33 cellular contexts compared by ENCODE assay signal in genomic region chr15:66057089-66057488, GRCh38.
"Had no signal": no experiment of that assay in that cellular context is flagged by ENCODE, and none has a peak within 500 bp of the region (broad histone marks: within the 10 kb centered on the region; RNA-seq: fewer than 3 reads in every experiment).

No MANE protein-coding gene starts in this region.

- H3K36me3 ChIP-seq: adrenal gland, colonic mucosa, esophagus squamous epithelium, gastroesophageal sphincter, WERI-Rb-1 had no signal

- DNase-seq: activated CD4-positive, alpha-beta memory T cell treated with anti-CD3 and anti-CD28 coated beads for 36 hours; activated CD4-positive, alpha-beta T cell treated with anti-CD3 and anti-CD28 coated beads for 36 hours; activated CD4-positive, alpha-beta T cell treated with anti-CD3 and anti-CD28 coated beads, Interleukin-2, amount 10 ng/mL, durations not matched to agents 24 days and 14 days; activated CD4-positive, CD25-positive, alpha-beta regulatory T cell; activated CD4-positive, CD25-positive, alpha-beta regulatory T cell treated with anti-CD3 and anti-CD28 coated beads, Interleukin-2, amount 50 U/mL, for 72 hours; activated CD8-positive, alpha-beta memory T cell treated with anti-CD3 and anti-CD28 coated beads, Interleukin-2, amount 10 ng/mL, durations not matched to agents 7 days and 5 days; activated CD8-positive, alpha-beta memory T cell treated with anti-CD3 and anti-CD28 coated beads, Interleukin-2, amount 50 U/mL, for 4 hours; activated CD8-positive, alpha-beta T cell treated with anti-CD3 and anti-CD28 coated beads, Interleukin-2, amount 10 ng/mL, durations not matched to agents 7 days and 5 days; activated effector memory CD4-positive, alpha-beta T cell treated with anti-CD3 and anti-CD28 coated beads, Interleukin-2, amount 50 U/mL, for 16 hours; activated naive CD4-positive, alpha-beta T cell treated with anti-CD3 and anti-CD28 coated beads for 36 hours; activated naive CD8-positive, alpha-beta T cell treated with anti-CD3 and anti-CD28 coated beads for 36 hours; activated naive CD8-positive, alpha-beta T cell treated with anti-CD3 and anti-CD28 coated beads, Interleukin-2, amount 50 U/mL, for 24 hours; activated T-cell treated with anti-CD3 and anti-CD28 coated beads, Interleukin-2, amount 50 U/mL, for 1 hour; activated T-cell treated with anti-CD3 and anti-CD28 coated beads, Interleukin-2, amount 50 U/mL, for 48 hours; adrenal gland; amygdala; aorta; body of pancreas; caudate nucleus; colonic mucosa; effector CD8-positive, alpha-beta T cell; esophagus squamous epithelium; foreskin melanocyte; T-helper 1 cell; T-helper 17 cell; T1000; WERI-Rb-1 had no signal

- H3K9me3 Mint-ChIP-seq: activated CD4-positive, alpha-beta memory T cell treated with anti-CD3 and anti-CD28 coated beads for 36 hours; activated CD4-positive, alpha-beta T cell treated with anti-CD3 and anti-CD28 coated beads, Interleukin-2, amount 10 ng/mL, durations not matched to agents 24 days and 14 days; activated naive CD4-positive, alpha-beta T cell treated with anti-CD3 and anti-CD28 coated beads for 36 hours; activated naive CD4-positive, alpha-beta T cell treated with anti-CD3 and anti-CD28 coated beads, Interleukin-2, amount 50 U/mL, for 24 hours; activated naive CD8-positive, alpha-beta T cell treated with anti-CD3 and anti-CD28 coated beads for 36 hours; activated naive CD8-positive, alpha-beta T cell treated with anti-CD3 and anti-CD28 coated beads, Interleukin-2, amount 50 U/mL, for 24 hours; activated T-helper 1 cell treated with anti-CD3 and anti-CD28 coated beads, Interleukin-12 subunit alpha, Interleukin-12 subunit beta, Interleukin-2, Interleukin-4 antibody, amounts not matched to agents 30 ng/mL and 10 ng/mL and 1 ng/mL, durations not matched to agents 14 hours and 24 hours and 36 hours; activated T-helper 2 cell treated with anti-CD3 and anti-CD28 coated beads, Interferon-gamma antibody, Interleukin-2, Interleukin-4, amounts not matched to agents 10 μg/mL and 5 μg/mL and 100 μg/mL, durations not matched to agents 14 hours and 24 hours and 36 hours; T-helper 2 cell treated with Interferon-gamma antibody and Interleukin-4, amounts not matched to agents 5 μg/mL and 100 μg/mL, for 36 hours had no signal

- H3K27me3 ChIP-seq: adrenal gland, body of pancreas, colonic mucosa had no signal

- H3K4me1 Mint-ChIP-seq: activated CD4-positive, alpha-beta T cell treated with anti-CD3 and anti-CD28 coated beads for 36 hours; activated CD4-positive, alpha-beta T cell treated with anti-CD3 and anti-CD28 coated beads, Interleukin-2, amount 10 ng/mL, durations not matched to agents 24 days and 14 days; activated CD8-positive, alpha-beta memory T cell treated with anti-CD3 and anti-CD28 coated beads, Interleukin-2, amount 10 ng/mL, durations not matched to agents 7 days and 5 days; activated naive CD4-positive, alpha-beta T cell treated with anti-CD3 and anti-CD28 coated beads, Interleukin-2, amount 50 U/mL, for 24 hours; activated naive CD8-positive, alpha-beta T cell treated with anti-CD3 and anti-CD28 coated beads for 36 hours; activated naive CD8-positive, alpha-beta T cell treated with anti-CD3 and anti-CD28 coated beads, Interleukin-2, amount 50 U/mL, for 24 hours; T-helper 17 cell had no signal

- H3K36me3 Mint-ChIP-seq: activated CD4-positive, alpha-beta memory T cell treated with anti-CD3 and anti-CD28 coated beads for 36 hours; activated CD8-positive, alpha-beta memory T cell treated with anti-CD3 and anti-CD28 coated beads, Interleukin-2, amount 10 ng/mL, durations not matched to agents 7 days and 5 days; activated naive CD4-positive, alpha-beta T cell treated with anti-CD3 and anti-CD28 coated beads, Interleukin-2, amount 50 U/mL, for 24 hours; activated naive CD8-positive, alpha-beta T cell treated with anti-CD3 and anti-CD28 coated beads for 36 hours had no signal

- H3K27ac Mint-ChIP-seq: activated CD4-positive, alpha-beta memory T cell treated with anti-CD3 and anti-CD28 coated beads for 36 hours; activated CD4-positive, alpha-beta T cell treated with anti-CD3 and anti-CD28 coated beads for 36 hours; activated CD4-positive, alpha-beta T cell treated with anti-CD3 and anti-CD28 coated beads, Interleukin-2, amount 10 ng/mL, durations not matched to agents 24 days and 14 days; activated CD8-positive, alpha-beta memory T cell treated with anti-CD3 and anti-CD28 coated beads, Interleukin-2, amount 10 ng/mL, durations not matched to agents 7 days and 5 days; activated CD8-positive, alpha-beta T cell treated with anti-CD3 and anti-CD28 coated beads, Interleukin-2, amount 10 ng/mL, durations not matched to agents 7 days and 5 days; activated naive CD4-positive, alpha-beta T cell treated with anti-CD3 and anti-CD28 coated beads for 36 hours; activated naive CD4-positive, alpha-beta T cell treated with anti-CD3 and anti-CD28 coated beads, Interleukin-2, amount 50 U/mL, for 24 hours; activated naive CD8-positive, alpha-beta T cell treated with anti-CD3 and anti-CD28 coated beads for 36 hours; activated naive CD8-positive, alpha-beta T cell treated with anti-CD3 and anti-CD28 coated beads, Interleukin-2, amount 50 U/mL, for 24 hours; activated T-helper 1 cell treated with anti-CD3 and anti-CD28 coated beads, Interleukin-12 subunit alpha, Interleukin-12 subunit beta, Interleukin-2, Interleukin-4 antibody, amounts not matched to agents 30 ng/mL and 10 ng/mL and 1 ng/mL, durations not matched to agents 14 hours and 24 hours and 36 hours; activated T-helper 2 cell treated with anti-CD3 and anti-CD28 coated beads, Interferon-gamma antibody, Interleukin-2, Interleukin-4, amounts not matched to agents 10 μg/mL and 5 μg/mL and 100 μg/mL, durations not matched to agents 14 hours and 24 hours and 36 hours; T-helper 17 cell; T-helper 2 cell treated with Interferon-gamma antibody and Interleukin-4, amounts not matched to agents 5 μg/mL and 100 μg/mL, for 36 hours had no signal

- H3K4me3 Mint-ChIP-seq: activated CD4-positive, alpha-beta memory T cell treated with anti-CD3 and anti-CD28 coated beads for 36 hours; activated CD4-positive, alpha-beta T cell treated with anti-CD3 and anti-CD28 coated beads for 36 hours; activated CD4-positive, alpha-beta T cell treated with anti-CD3 and anti-CD28 coated beads, Interleukin-2, amount 10 ng/mL, durations not matched to agents 24 days and 14 days; activated CD8-positive, alpha-beta memory T cell treated with anti-CD3 and anti-CD28 coated beads, Interleukin-2, amount 10 ng/mL, durations not matched to agents 7 days and 5 days; activated CD8-positive, alpha-beta T cell treated with anti-CD3 and anti-CD28 coated beads, Interleukin-2, amount 10 ng/mL, durations not matched to agents 7 days and 5 days; activated naive CD4-positive, alpha-beta T cell treated with anti-CD3 and anti-CD28 coated beads for 36 hours; activated naive CD4-positive, alpha-beta T cell treated with anti-CD3 and anti-CD28 coated beads, Interleukin-2, amount 50 U/mL, for 24 hours; activated naive CD8-positive, alpha-beta T cell treated with anti-CD3 and anti-CD28 coated beads for 36 hours; activated naive CD8-positive, alpha-beta T cell treated with anti-CD3 and anti-CD28 coated beads, Interleukin-2, amount 50 U/mL, for 24 hours; activated T-helper 1 cell treated with anti-CD3 and anti-CD28 coated beads, Interleukin-12 subunit alpha, Interleukin-12 subunit beta, Interleukin-2, Interleukin-4 antibody, amounts not matched to agents 30 ng/mL and 10 ng/mL and 1 ng/mL, durations not matched to agents 14 hours and 24 hours and 36 hours; T-helper 17 cell; T-helper 2 cell treated with Interferon-gamma antibody and Interleukin-4, amounts not matched to agents 5 μg/mL and 100 μg/mL, for 36 hours had no signal

- H3K27ac ChIP-seq: adrenal gland, body of pancreas, colonic mucosa, epithelial cell of prostate, esophagus squamous epithelium, gastroesophageal sphincter, WERI-Rb-1 had no signal

- H3K4me3 ChIP-seq: adrenal gland, body of pancreas, colonic mucosa, esophagus squamous epithelium, gastroesophageal sphincter had no signal

- H3K4me1 ChIP-seq: adrenal gland, body of pancreas, colonic mucosa, esophagus squamous epithelium, gastroesophageal sphincter had no signal

- H3K9me3 ChIP-seq: adrenal gland, body of pancreas, colonic mucosa, esophagus squamous epithelium had no signal

- ATAC-seq: activated CD4-positive, alpha-beta T cell treated with anti-CD3 and anti-CD28 coated beads for 36 hours; activated CD8-positive, alpha-beta memory T cell treated with anti-CD3 and anti-CD28 coated beads, Interleukin-2, amount 10 ng/mL, durations not matched to agents 7 days and 5 days; activated CD8-positive, alpha-beta T cell treated with anti-CD3 and anti-CD28 coated beads, Interleukin-2, amount 10 ng/mL, durations not matched to agents 7 days and 5 days; activated naive CD8-positive, alpha-beta T cell treated with anti-CD3 and anti-CD28 coated beads, Interleukin-2, amount 50 U/mL, for 24 hours; body of pancreas; gastroesophageal sphincter; T-helper 17 cell had no signal
